Comparison of ENCODE assay signal across 9 cellular contexts in genomic region chr17:67779098-67779672, GRCh38. TPM values are rescaled to one million over a fixed set of nuclear protein-coding genes. Genes with fewer than 3 reads are reported as not detected.
DNase-seq lines count a peak whose midpoint lies in the region; ATAC-seq lines count a peak whose summit lies in the region.
"Had no signal": no experiment of that assay in that cellular context is flagged by ENCODE, and none has a peak within 500 bp of the region (broad histone marks: within the 10 kb centered on the region; RNA-seq: fewer than 3 reads in every experiment).

No MANE protein-coding gene starts in this region.

- in situ Hi-C loops in G401 (cut with HindIII; ENCODE audit: low sequenced_read_pairs), result no loop called here

- ATAC-seq in sciatic nerve (peak; percentile 87), GM18520 (IDR thresholded peaks at IDR 0.05; ENCODE audit: unreplicated experiment) (no peak)
- no peak for ATAC-seq in activated CD4-positive, CD25-positive, alpha-beta regulatory T cell treated with anti-CD3 and anti-CD28 coated beads, Interleukin-2, amount 50 U/mL, for 24 hours

- DNase-seq in G401 (ENCODE audit: low spot score) (peak; percentile 7), M059J (ENCODE audit: low read depth) (peak; percentile 55), activated T-cell treated with anti-CD3 and anti-CD28 coated beads for 24 hours (ENCODE audit: low read depth) (peak; percentile 5), glomerular visceral epithelial cell (ENCODE audit: extremely low spot score) (peak; percentile 18), sciatic nerve (ENCODE audit: low spot score) (peak; percentile 62), dedifferentiated amniotic fluid mesenchymal stem cell (ENCODE audit: extremely low spot score) (no peak)
- DNase-seq: activated B cell treated with CpG ODN at 0.5 μM for 24 hours had no signal

- intact Hi-C loops in sciatic nerve (cut with DNase I), result no loop called here

RNA-seq across cellular contexts. Expression of gene BPTF, which starts 46.1 kb away (rescaled TPM):
- 25.5 TPM in 2 replicates for total RNA-seq in G401 (2014; rRNA removed; shearing (Covaris generic))
- 10.4 and 24.2 TPM in 2 replicates for total RNA-seq in M059J (2014; rRNA removed; shearing (Covaris generic))
- 154 TPM for total RNA-seq in sciatic nerve
